ENCODE assay signal across 1 cellular context in the genomic region with DNA sequence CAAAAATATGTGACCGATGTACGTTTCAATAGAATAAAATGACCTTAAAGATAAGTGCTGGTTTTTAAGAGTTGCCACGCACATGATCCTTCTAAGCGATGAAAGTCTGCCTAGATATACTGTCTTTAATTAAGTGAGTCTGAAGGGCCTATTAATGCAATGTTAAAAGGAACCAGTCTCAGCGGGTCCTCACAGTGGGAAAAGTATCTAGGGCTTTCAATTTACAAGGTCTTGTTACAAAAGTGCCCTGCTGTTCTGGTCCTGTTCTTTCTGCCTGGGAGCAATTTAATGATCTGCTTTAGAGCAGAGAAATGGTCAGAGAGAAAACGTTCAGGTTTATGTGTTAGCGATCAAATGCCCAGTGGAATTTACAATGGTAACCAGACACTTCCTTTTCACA.
TF ChIP-seq lines count a peak whose summit lies in the region.

No MANE protein-coding gene starts in this region.

TF ChIP-seq in HEK293, 187 proteins besides CTCF, POLR2A, EP300 and RAD21 (continued from another document):
- TF ChIP-seq ZNF354C (tag by site-specific recombination; IDR thresholded peaks at IDR 0.05; ENCODE audit: borderline replicate concordance, low read depth): no peak
- TF ChIP-seq, protein P1, sequence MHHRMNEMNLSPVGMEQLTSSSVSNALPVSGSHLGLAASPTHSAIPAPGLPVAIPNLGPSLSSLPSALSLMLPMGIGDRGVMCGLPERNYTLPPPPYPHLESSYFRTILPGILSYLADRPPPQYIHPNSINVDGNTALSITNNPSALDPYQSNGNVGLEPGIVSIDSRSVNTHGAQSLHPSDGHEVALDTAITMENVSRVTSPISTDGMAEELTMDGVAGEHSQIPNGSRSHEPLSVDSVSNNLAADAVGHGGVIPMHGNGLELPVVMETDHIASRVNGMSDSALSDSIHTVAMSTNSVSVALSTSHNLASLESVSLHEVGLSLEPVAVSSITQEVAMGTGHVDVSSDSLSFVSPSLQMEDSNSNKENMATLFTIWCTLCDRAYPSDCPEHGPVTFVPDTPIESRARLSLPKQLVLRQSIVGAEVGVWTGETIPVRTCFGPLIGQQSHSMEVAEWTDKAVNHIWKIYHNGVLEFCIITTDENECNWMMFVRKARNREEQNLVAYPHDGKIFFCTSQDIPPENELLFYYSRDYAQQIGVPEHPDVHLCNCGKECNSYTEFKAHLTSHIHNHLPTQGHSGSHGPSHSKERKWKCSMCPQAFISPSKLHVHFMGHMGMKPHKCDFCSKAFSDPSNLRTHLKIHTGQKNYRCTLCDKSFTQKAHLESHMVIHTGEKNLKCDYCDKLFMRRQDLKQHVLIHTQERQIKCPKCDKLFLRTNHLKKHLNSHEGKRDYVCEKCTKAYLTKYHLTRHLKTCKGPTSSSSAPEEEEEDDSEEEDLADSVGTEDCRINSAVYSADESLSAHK (tag by site-specific recombination; IDR thresholded peaks at IDR 0.05): peak; percentile 58; the same call in 1 of the 2 replicates
- TF ChIP-seq ZNF621 (tag by site-specific recombination; IDR thresholded peaks at IDR 0.05): no peak
- peak; percentile 67; the same call in 1 of the 2 replicates for TF ChIP-seq ZNF423 (tag by site-specific recombination; IDR thresholded peaks at IDR 0.05)
- TF ChIP-seq, protein P2, sequence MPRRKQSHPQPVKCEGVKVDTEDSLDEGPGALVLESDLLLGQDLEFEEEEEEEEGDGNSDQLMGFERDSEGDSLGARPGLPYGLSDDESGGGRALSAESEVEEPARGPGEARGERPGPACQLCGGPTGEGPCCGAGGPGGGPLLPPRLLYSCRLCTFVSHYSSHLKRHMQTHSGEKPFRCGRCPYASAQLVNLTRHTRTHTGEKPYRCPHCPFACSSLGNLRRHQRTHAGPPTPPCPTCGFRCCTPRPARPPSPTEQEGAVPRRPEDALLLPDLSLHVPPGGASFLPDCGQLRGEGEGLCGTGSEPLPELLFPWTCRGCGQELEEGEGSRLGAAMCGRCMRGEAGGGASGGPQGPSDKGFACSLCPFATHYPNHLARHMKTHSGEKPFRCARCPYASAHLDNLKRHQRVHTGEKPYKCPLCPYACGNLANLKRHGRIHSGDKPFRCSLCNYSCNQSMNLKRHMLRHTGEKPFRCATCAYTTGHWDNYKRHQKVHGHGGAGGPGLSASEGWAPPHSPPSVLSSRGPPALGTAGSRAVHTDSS (tag by site-specific recombination; IDR thresholded peaks at IDR 0.05): no peak
- 0 out of 2 replicates have a peak, but pooled peaks have one; percentile 13 for TF ChIP-seq ZNF335 (tag by site-specific recombination; conservative IDR thresholded peaks at IDR 0.05)
- no peak for TF ChIP-seq HOXD13 (CRISPR knock-in tag; IDR thresholded peaks at IDR 0.05; ENCODE audit: borderline replicate concordance)
- TF ChIP-seq ZNF426 (tag by site-specific recombination; IDR thresholded peaks at IDR 0.05): no peak
- TF ChIP-seq, protein P3, sequence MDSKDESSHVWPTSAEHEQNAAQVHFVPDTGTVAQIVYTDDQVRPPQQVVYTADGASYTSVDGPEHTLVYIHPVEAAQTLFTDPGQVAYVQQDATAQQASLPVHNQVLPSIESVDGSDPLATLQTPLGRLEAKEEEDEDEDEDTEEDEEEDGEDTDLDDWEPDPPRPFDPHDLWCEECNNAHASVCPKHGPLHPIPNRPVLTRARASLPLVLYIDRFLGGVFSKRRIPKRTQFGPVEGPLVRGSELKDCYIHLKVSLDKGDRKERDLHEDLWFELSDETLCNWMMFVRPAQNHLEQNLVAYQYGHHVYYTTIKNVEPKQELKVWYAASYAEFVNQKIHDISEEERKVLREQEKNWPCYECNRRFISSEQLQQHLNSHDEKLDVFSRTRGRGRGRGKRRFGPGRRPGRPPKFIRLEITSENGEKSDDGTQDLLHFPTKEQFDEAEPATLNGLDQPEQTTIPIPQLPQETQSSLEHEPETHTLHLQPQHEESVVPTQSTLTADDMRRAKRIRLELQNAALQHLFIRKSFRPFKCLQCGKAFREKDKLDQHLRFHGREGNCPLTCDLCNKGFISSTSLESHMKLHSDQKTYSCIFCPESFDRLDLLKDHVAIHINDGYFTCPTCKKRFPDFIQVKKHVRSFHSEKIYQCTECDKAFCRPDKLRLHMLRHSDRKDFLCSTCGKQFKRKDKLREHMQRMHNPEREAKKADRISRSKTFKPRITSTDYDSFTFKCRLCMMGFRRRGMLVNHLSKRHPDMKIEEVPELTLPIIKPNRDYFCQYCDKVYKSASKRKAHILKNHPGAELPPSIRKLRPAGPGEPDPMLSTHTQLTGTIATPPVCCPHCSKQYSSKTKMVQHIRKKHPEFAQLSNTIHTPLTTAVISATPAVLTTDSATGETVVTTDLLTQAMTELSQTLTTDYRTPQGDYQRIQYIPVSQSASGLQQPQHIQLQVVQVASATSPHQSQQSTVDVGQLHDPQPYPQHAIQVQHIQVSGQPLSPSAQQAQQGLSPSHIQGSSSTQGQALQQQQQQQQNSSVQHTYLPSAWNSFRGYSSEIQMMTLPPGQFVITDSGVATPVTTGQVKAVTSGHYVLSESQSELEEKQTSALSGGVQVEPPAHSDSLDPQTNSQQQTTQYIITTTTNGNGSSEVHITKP (tag by site-specific recombination; IDR thresholded peaks at IDR 0.05): no peak
- no peak for TF ChIP-seq MEIS1 (CRISPR knock-in tag; IDR thresholded peaks at IDR 0.05; ENCODE audit: borderline replicate concordance)
- no peak for TF ChIP-seq ZEB2 (tag by site-specific recombination; IDR thresholded peaks at IDR 0.05)
- TF ChIP-seq MYNN (tag by site-specific recombination; IDR thresholded peaks at IDR 0.05; ENCODE audit: borderline replicate concordance): no peak
- TF ChIP-seq ZNF274 (IDR thresholded peaks at IDR 0.05; ENCODE audit: low read length): no peak
- TF ChIP-seq ZNF274 (tag by site-specific recombination; IDR thresholded peaks at IDR 0.05; ENCODE audit: borderline replicate concordance): no peak
- TF ChIP-seq ZNF394 (tag by site-specific recombination; IDR thresholded peaks at IDR 0.05; ENCODE audit: borderline replicate concordance): no peak
- TF ChIP-seq, protein P4, sequence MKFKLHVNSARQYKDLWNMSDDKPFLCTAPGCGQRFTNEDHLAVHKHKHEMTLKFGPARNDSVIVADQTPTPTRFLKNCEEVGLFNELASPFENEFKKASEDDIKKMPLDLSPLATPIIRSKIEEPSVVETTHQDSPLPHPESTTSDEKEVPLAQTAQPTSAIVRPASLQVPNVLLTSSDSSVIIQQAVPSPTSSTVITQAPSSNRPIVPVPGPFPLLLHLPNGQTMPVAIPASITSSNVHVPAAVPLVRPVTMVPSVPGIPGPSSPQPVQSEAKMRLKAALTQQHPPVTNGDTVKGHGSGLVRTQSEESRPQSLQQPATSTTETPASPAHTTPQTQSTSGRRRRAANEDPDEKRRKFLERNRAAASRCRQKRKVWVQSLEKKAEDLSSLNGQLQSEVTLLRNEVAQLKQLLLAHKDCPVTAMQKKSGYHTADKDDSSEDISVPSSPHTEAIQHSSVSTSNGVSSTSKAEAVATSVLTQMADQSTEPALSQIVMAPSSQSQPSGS (tag by site-specific recombination; IDR thresholded peaks at IDR 0.05; ENCODE audit: low read depth): 0 out of 2 replicates have a peak, but pooled peaks have one; percentile 18
- TF ChIP-seq, protein P5, sequence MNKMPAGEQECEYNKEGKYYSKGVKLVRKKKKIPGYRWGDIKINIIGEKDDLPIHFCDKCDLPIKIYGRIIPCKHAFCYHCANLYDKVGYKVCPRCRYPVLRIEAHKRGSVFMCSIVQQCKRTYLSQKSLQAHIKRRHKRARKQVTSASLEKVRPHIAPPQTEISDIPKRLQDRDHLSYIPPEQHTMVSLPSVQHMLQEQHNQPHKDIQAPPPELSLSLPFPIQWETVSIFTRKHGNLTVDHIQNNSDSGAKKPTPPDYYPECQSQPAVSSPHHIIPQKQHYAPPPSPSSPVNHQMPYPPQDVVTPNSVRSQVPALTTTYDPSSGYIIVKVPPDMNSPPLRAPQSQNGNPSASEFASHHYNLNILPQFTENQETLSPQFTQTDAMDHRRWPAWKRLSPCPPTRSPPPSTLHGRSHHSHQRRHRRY (tag by site-specific recombination; IDR thresholded peaks at IDR 0.05): no peak
- 0 out of 2 replicates have a peak, but pooled peaks have one; percentile 8 for TF ChIP-seq ZNF121 (tag by site-specific recombination; IDR thresholded peaks at IDR 0.05)
